In genomic region chr1:43349594-43350306, GRCh38 we compare ENCODE assay signal across 8 cellular contexts. TPM values are rescaled to one million over a fixed set of nuclear protein-coding genes. Genes with fewer than 3 reads are reported as not detected.
DNase-seq lines count a peak whose midpoint lies in the region; ATAC-seq, FAIRE-seq and TF ChIP-seq lines count a peak whose summit lies in the region.

No MANE protein-coding gene starts in this region.

- no peaks in the 10 kb centered on the region for H3K9me1 ChIP-seq in endothelial cell of umbilical vein (replicated peaks; ENCODE audit: control insufficient read depth, extremely low read depth, insufficient read depth, low read length)

- H3K27ac ChIP-seq in Peyer's patch (peak overlapping the region; percentile 76 to 95 (median 91)), endothelial cell of umbilical vein (ENCODE audit: insufficient read depth, low read depth, low read length) (no peak overlapping the region)

- H3K4me2 ChIP-seq in endothelial cell of umbilical vein (ENCODE audit: insufficient read depth, low read length): peak overlapping the region; percentile 72

- H3K36me3 ChIP-seq in Peyer's patch: no peaks in the 10 kb centered on the region
- H3K36me3 ChIP-seq in endothelial cell of umbilical vein (ENCODE audit: control insufficient read depth in 2 of 2, extremely low read depth in 1 of 2, insufficient read depth in 2 of 2, low read length in 2 of 2): no peaks in the 10 kb centered on the region

- peaks cover 41% of the 10 kb centered on the region for H3K4me1 Mint-ChIP-seq in nephron progenitor cell

- H2AFZ ChIP-seq in endothelial cell of umbilical vein (ENCODE audit: low read depth, low read length): peak overlapping the region; percentile 95

- H3K9ac ChIP-seq in endothelial cell of umbilical vein (replicated peaks; ENCODE audit: extremely low read depth, insufficient read depth, low read length): peak overlapping the region; percentile 67

- H3K79me2 ChIP-seq in endothelial cell of umbilical vein (ENCODE audit: control insufficient read depth, insufficient read depth, low read length): no peaks in the 10 kb centered on the region

- CTCF ChIA-PET in endothelial cell of umbilical vein (lab: Charles Lee): interaction anchor here (1.4 to 2.0 kb wide), 3 partner anchors 9 to 123 kb away, joined by 5 to 9 read pairs (median 8); no protein-coding TSS in a partner anchor

- H3K9me3 Mint-ChIP-seq in nephron progenitor cell: no peaks in the 10 kb centered on the region

- BruUV-seq in endothelial cell of umbilical vein (replicated peaks; lab: Mats Ljungman, UMichigan): no TSS peak

- TF ChIP-seq CTCF in Peyer's patch (IDR thresholded peaks at IDR 0.05): no peak
- TF ChIP-seq CTCF in endothelial cell of umbilical vein (IDR thresholded peaks at IDR 0.05; ENCODE audit: extremely low read depth in 1 of 2, insufficient read depth in 1 of 2, low read depth in 1 of 2, low read length in 2 of 2): no peak
- TF ChIP-seq CTCF in nephron progenitor cell (IDR thresholded peaks at IDR 0.05): no peak

- H3K4me1 ChIP-seq in Peyer's patch (peaks cover 0 to 17% (median 2%) of the 10 kb centered on the region in 4 donors), endothelial cell of umbilical vein (ENCODE audit: control insufficient read depth, extremely low read depth, insufficient read depth, low read length) (peaks cover 3% of the 10 kb centered on the region)

- intact Hi-C loops in endothelial cell of umbilical vein (cut with micrococcal nuclease): loop anchor here (1.0 kb wide), 1 partner anchor 9 kb away; the partner anchor contains the start of gene CDC20

- H3K27me3 Mint-ChIP-seq in nephron progenitor cell (ENCODE audit: low read depth, poor library complexity): peaks cover 10% of the 10 kb centered on the region

- H3K4me3 Mint-ChIP-seq in nephron progenitor cell: peak overlapping the region; percentile 84

- no peak for TF ChIP-seq POLR2A in Peyer's patch (IDR thresholded peaks at IDR 0.05)
- no peak for TF ChIP-seq POLR2A in endothelial cell of umbilical vein (IDR thresholded peaks at IDR 0.05; ENCODE audit: low read depth, low read length)

- dilution Hi-C loops in endothelial cell of umbilical vein (cut with MboI; ENCODE audit: extremely low pct_ligation_motif_present, low sequenced_read_pairs): no loop called here

- DNase-seq in COLO829 (ENCODE audit: low spot score) (peak; percentile 70), Peyer's patch (no peak), endothelial cell of umbilical vein (ENCODE audit: low read depth, low spot score) (no peak), nephron progenitor cell (no peak), HT-29 (ENCODE audit: low spot score) (no peak)
- DNase-seq in stimulated activated naive CD4-positive, alpha-beta T cell treated with Interleukin-2 at 50 U/mL for 16 hours (lab: John Stamatoyannopoulos, UW): no peak

- FAIRE-seq in endothelial cell of umbilical vein (lab: Jason Lieb, UNC): no peak

- H3K27me3 ChIP-seq in Peyer's patch (no peaks in the 10 kb centered on the region), endothelial cell of umbilical vein (ENCODE audit: control insufficient read depth in 2 of 2, insufficient read depth in 2 of 2, low read length in 2 of 2) (no peaks in the 10 kb centered on the region)

- ATAC-seq in HG03460 (IDR thresholded peaks at IDR 0.05; ENCODE audit: unreplicated experiment) (no peak), GM18873 (IDR thresholded peaks at IDR 0.05; ENCODE audit: low FRiP score, unreplicated experiment) (no peak)

- H3K9me3 ChIP-seq in Peyer's patch (no peaks in the 10 kb centered on the region), endothelial cell of umbilical vein (replicated peaks; ENCODE audit: control insufficient read depth, insufficient read depth, low read length) (no peaks in the 10 kb centered on the region)

- peak overlapping the region; percentile 42 to 58 (median 50) for H3K4me3 ChIP-seq in Peyer's patch
- peak overlapping the region in 1 of 3 experiments; percentile 33 for H3K4me3 ChIP-seq in endothelial cell of umbilical vein (replicated peaks in 1 of 3; ENCODE audit: insufficient read depth in 1 of 3, low read depth in 1 of 3, low read length in 3 of 3)

- no peaks in the 10 kb centered on the region for H3K36me3 Mint-ChIP-seq in nephron progenitor cell (ENCODE audit: low read depth)

- POLR2A ChIA-PET in endothelial cell of umbilical vein (lab: Charles Lee): no interaction called here

- peak overlapping the region; percentile 100 for H3K27ac Mint-ChIP-seq in nephron progenitor cell

- H4K20me1 ChIP-seq in endothelial cell of umbilical vein (replicated peaks; ENCODE audit: control insufficient read depth, extremely low read depth, insufficient read depth, low read length): no peaks in the 10 kb centered on the region

TF ChIP-seq in endothelial cell of umbilical vein, 7 proteins besides CTCF, POLR2A, EP300 and RAD21:
- TF ChIP-seq JUN (IDR thresholded peaks at IDR 0.05; ENCODE audit: borderline replicate concordance, insufficient read depth, insufficient read length, low read depth) (no peak), FOS (IDR thresholded peaks at IDR 0.05; ENCODE audit: borderline replicate concordance, insufficient read depth, low read length) (peak; percentile 41)

RNA-seq across cellular contexts. Expression of gene CDC20, which starts 9.0 kb away (rescaled TPM):
- total RNA-seq in Peyer's patch (10 to 100 TPM in 1 of 4 donors, 1 to 10 TPM in 3; 3.4 to 14.9 (median 6.3) TPM), endothelial cell of umbilical vein (156 and 170 TPM in 2 replicates)
- 129 and 130 TPM in 2 replicates for polyA plus RNA-seq in endothelial cell of umbilical vein
- 135 and 152 TPM in 2 replicates for polyA plus RNA-seq in endothelial cell of umbilical vein (2011; cell fraction: cytosol; rRNA removed)
- 95.9 and 101 TPM in 2 replicates for polyA plus RNA-seq in endothelial cell of umbilical vein (2011; cell fraction: nucleus; rRNA removed)
- polyA plus RNA-seq in endothelial cell of umbilical vein (2012): 49.0 and 129 TPM in 2 replicates
- 94.7 and 131 TPM in 2 replicates for polyA minus RNA-seq in endothelial cell of umbilical vein
- 122 TPM for polyA minus RNA-seq in endothelial cell of umbilical vein (2011; cell fraction: cytosol; rRNA and poly(A)+ RNA removed)
- polyA minus RNA-seq in endothelial cell of umbilical vein (2011; cell fraction: nucleus; rRNA and poly(A)+ RNA removed): 22.4 and 25.7 TPM in 2 replicates
- 278 and 304 TPM in 2 replicates for total RNA-seq in HT-29 (2014; rRNA removed; shearing (Covaris generic))

RNA-seq across cellular contexts. Expression of gene MPL, which starts 12.1 kb away (rescaled TPM):
- not detected for total RNA-seq in Peyer's patch
- total RNA-seq in endothelial cell of umbilical vein: 0.18 and 0.24 TPM in 2 replicates
- 0.13 and 0.14 TPM in 2 replicates for polyA plus RNA-seq in endothelial cell of umbilical vein
- 0.03 and 0.06 TPM in 2 replicates for polyA plus RNA-seq in endothelial cell of umbilical vein (2011; cell fraction: cytosol; rRNA removed)
- polyA plus RNA-seq in endothelial cell of umbilical vein (2011; cell fraction: nucleus; rRNA removed): 0.25 and 0.55 TPM in 2 replicates
- polyA plus RNA-seq in endothelial cell of umbilical vein (2012): not detected in 2 replicates
- 0.13 and 1.6 TPM in 2 replicates for polyA minus RNA-seq in endothelial cell of umbilical vein
- polyA minus RNA-seq in endothelial cell of umbilical vein (2011; cell fraction: cytosol; rRNA and poly(A)+ RNA removed): not detected
- polyA minus RNA-seq in endothelial cell of umbilical vein (2011; cell fraction: nucleus; rRNA and poly(A)+ RNA removed): 0.34 and 0.48 TPM in 2 replicates
- 0.79 TPM in 1 of 2 replicates, not detected in the other for total RNA-seq in HT-29 (2014; rRNA removed; shearing (Covaris generic))

RNA-seq across cellular contexts. Expression of gene ELOVL1, which starts 18.1 kb away (rescaled TPM):
- 100 to 1,000 TPM in 1 of 4 donors, 10 to 100 TPM in 3; 29.7 to 101 (median 71.3) TPM for total RNA-seq in Peyer's patch
- total RNA-seq in endothelial cell of umbilical vein: 126 and 134 TPM in 2 replicates
- 303 and 353 TPM in 2 replicates for polyA plus RNA-seq in endothelial cell of umbilical vein
- polyA plus RNA-seq in endothelial cell of umbilical vein (2011; cell fraction: cytosol; rRNA removed): 205 and 228 TPM in 2 replicates
- 140 and 144 TPM in 2 replicates for polyA plus RNA-seq in endothelial cell of umbilical vein (2011; cell fraction: nucleus; rRNA removed)
- 151 and 237 TPM in 2 replicates for polyA plus RNA-seq in endothelial cell of umbilical vein (2012)
- polyA minus RNA-seq in endothelial cell of umbilical vein: 211 and 218 TPM in 2 replicates
- 49.2 TPM for polyA minus RNA-seq in endothelial cell of umbilical vein (2011; cell fraction: cytosol; rRNA and poly(A)+ RNA removed)
- polyA minus RNA-seq in endothelial cell of umbilical vein (2011; cell fraction: nucleus; rRNA and poly(A)+ RNA removed): 26.3 and 43.3 TPM in 2 replicates
- total RNA-seq in HT-29 (2014; rRNA removed; shearing (Covaris generic)): 160 and 176 TPM in 2 replicates

RNA-seq across cellular contexts. Expression of gene MED8, which starts 39.9 kb away (rescaled TPM):
- total RNA-seq in Peyer's patch: 10 to 100 TPM; 36.1 to 58.6 (median 38.7) TPM
- 41.9 and 45.6 TPM in 2 replicates for total RNA-seq in endothelial cell of umbilical vein
- polyA plus RNA-seq in endothelial cell of umbilical vein: 15.9 and 19.6 TPM in 2 replicates
- polyA plus RNA-seq in endothelial cell of umbilical vein (2011; cell fraction: cytosol; rRNA removed): 29.4 and 34.4 TPM in 2 replicates
- 37.2 and 38.8 TPM in 2 replicates for polyA plus RNA-seq in endothelial cell of umbilical vein (2011; cell fraction: nucleus; rRNA removed)
- polyA plus RNA-seq in endothelial cell of umbilical vein (2012): 38.6 and 45.6 TPM in 2 replicates
- polyA minus RNA-seq in endothelial cell of umbilical vein: 19.4 and 21.0 TPM in 2 replicates
- 15.8 TPM for polyA minus RNA-seq in endothelial cell of umbilical vein (2011; cell fraction: cytosol; rRNA and poly(A)+ RNA removed)
- 11.7 and 17.3 TPM in 2 replicates for polyA minus RNA-seq in endothelial cell of umbilical vein (2011; cell fraction: nucleus; rRNA and poly(A)+ RNA removed)
- total RNA-seq in HT-29 (2014; rRNA removed; shearing (Covaris generic)): 33.9 and 36.5 TPM in 2 replicates

RNA-seq across cellular contexts. Expression of gene SZT2, which starts 39.9 kb away (rescaled TPM):
- total RNA-seq in Peyer's patch (100 to 1,000 TPM in 2 of 4 donors, 10 to 100 TPM in 2; 76.9 to 129 (median 104) TPM), endothelial cell of umbilical vein (49.9 and 50.3 TPM in 2 replicates)
- polyA plus RNA-seq in endothelial cell of umbilical vein: 11.4 TPM in 2 replicates
- 5.1 and 5.3 TPM in 2 replicates for polyA plus RNA-seq in endothelial cell of umbilical vein (2011; cell fraction: cytosol; rRNA removed)
- polyA plus RNA-seq in endothelial cell of umbilical vein (2011; cell fraction: nucleus; rRNA removed): 70.0 and 86.8 TPM in 2 replicates
- 15.0 and 17.5 TPM in 2 replicates for polyA plus RNA-seq in endothelial cell of umbilical vein (2012)
- 89.4 and 97.4 TPM in 2 replicates for polyA minus RNA-seq in endothelial cell of umbilical vein
- 6.0 TPM for polyA minus RNA-seq in endothelial cell of umbilical vein (2011; cell fraction: cytosol; rRNA and poly(A)+ RNA removed)
- polyA minus RNA-seq in endothelial cell of umbilical vein (2011; cell fraction: nucleus; rRNA and poly(A)+ RNA removed): 75.8 and 107 TPM in 2 replicates
- 17.5 and 21.9 TPM in 2 replicates for total RNA-seq in HT-29 (2014; rRNA removed; shearing (Covaris generic))
